In genomic region chr1:115976900-115977480, GRCh38 we compare ENCODE assay signal across 8 cellular contexts. TPM values are rescaled to one million over a fixed set of nuclear protein-coding genes. Genes with fewer than 3 reads are reported as not detected.
DNase-seq lines count a peak whose midpoint lies in the region; ATAC-seq and TF ChIP-seq lines count a peak whose summit lies in the region.

No MANE protein-coding gene starts in this region.

- no peaks in the 10 kb centered on the region for H3K4me1 ChIP-seq in Caco-2
- no peaks in the 10 kb centered on the region for H3K4me1 ChIP-seq in muscle layer of colon (ENCODE audit: insufficient read depth, low read length)

- peaks cover 3% of the 10 kb centered on the region for H3K27me3 Mint-ChIP-seq in Caco-2 (ENCODE audit: insufficient read depth, unreplicated experiment)

- intact Hi-C loops in Caco-2 (cut with micrococcal nuclease; ENCODE audit: unreplicated experiment): no loop called here

- H3K4me1 Mint-ChIP-seq in Caco-2 (ENCODE audit: low read depth, unreplicated experiment): no peaks in the 10 kb centered on the region

- no TSS peak for BruUV-seq in Caco-2 (replicated peaks; lab: Mats Ljungman, UMichigan)

- no peak overlapping the region for H3K27ac ChIP-seq in muscle layer of colon (ENCODE audit: low read depth, low read length)

- no peak overlapping the region for H3K9ac ChIP-seq in muscle layer of colon (ENCODE audit: low read length)

- no peaks in the 10 kb centered on the region for H3K36me3 Mint-ChIP-seq in Caco-2 (ENCODE audit: insufficient read depth, unreplicated experiment)

- POLR2A ChIA-PET in Caco-2 (lab: Charles Lee): no interaction called here

- H3K4me3 ChIP-seq in Caco-2 (ENCODE audit: low read depth, low read length) (peak overlapping the region; percentile 44), muscle layer of colon (ENCODE audit: low read depth in 1 of 2, low read length in 2 of 2) (peak overlapping the region; percentile 41 to 45)

- peak overlapping the region; percentile 74 for H3K4me3 Mint-ChIP-seq in Caco-2 (ENCODE audit: unreplicated experiment)

- TF ChIP-seq CTCF in Caco-2 (IDR thresholded peaks at IDR 0.05; ENCODE audit: insufficient read depth in 1 of 2, low read depth in 1 of 2, low read length in 1 of 2, severe bottlenecking in 1 of 2, unreplicated experiment in 1 of 2): no peak

- no peaks in the 10 kb centered on the region for H3K9me3 ChIP-seq in Caco-2
- no peaks in the 10 kb centered on the region for H3K9me3 ChIP-seq in muscle layer of colon (ENCODE audit: low read length)

- CTCF ChIA-PET in Caco-2 (lab: Charles Lee): no interaction called here

- H3K36me3 ChIP-seq in Caco-2 (ENCODE audit: control insufficient read depth, insufficient read depth, low read length) (no peaks in the 10 kb centered on the region), muscle layer of colon (ENCODE audit: insufficient read depth, low read length) (no peaks in the 10 kb centered on the region)

- no peak for ATAC-seq in GM21576 (IDR thresholded peaks at IDR 0.05; ENCODE audit: unreplicated experiment)

- H3K9me3 Mint-ChIP-seq in Caco-2 (ENCODE audit: unreplicated experiment): no peaks in the 10 kb centered on the region

- DNase-seq in Caco-2 (no peak), MV-4-11 (lab: John Stamatoyannopoulos, UW) (peak; percentile 61), dedifferentiated amniotic fluid mesenchymal stem cell (ENCODE audit: extremely low spot score) (peak; percentile 18), NK-92 (lab: John Stamatoyannopoulos, UW; ENCODE audit: unreplicated experiment) (no peak)
- DNase-seq in stimulated activated CD4-positive, alpha-beta T cell treated with anti-CD3 and anti-CD28 coated beads, Interleukin-4, amount 100 ng/mL, for 4 hours: no peak
- DNase-seq in stimulated activated CD4-positive, alpha-beta T cell treated with anti-CD3 and anti-CD28 coated beads, Interleukin-12 subunit alpha, Interleukin-12 subunit beta, amount 100 ng/mL, for 4 hours: no peak

- H3K27me3 ChIP-seq in Caco-2 (replicated peaks; ENCODE audit: control insufficient read depth, insufficient read depth, low read length) (no peaks in the 10 kb centered on the region), muscle layer of colon (ENCODE audit: control insufficient read depth in 1 of 2, insufficient read depth in 2 of 2, low read length in 2 of 2) (peaks cover 5 to 8% of the 10 kb centered on the region in 2 donors)

- H3K27ac Mint-ChIP-seq in Caco-2 (ENCODE audit: unreplicated experiment): no peak overlapping the region

RNA-seq across cellular contexts. Expression of gene SLC22A15, which starts 0.7 kb away (rescaled TPM):
- total RNA-seq in Caco-2 (2022): 0.16 and 0.28 TPM in 2 replicates

Comparison
In these comparisons a context has a peak if more than half of its experiments do, and no peak if none do; other contexts are left out.
1. DNase-seq: peak in MV-4-11 (single experiment) and dedifferentiated amniotic fluid mesenchymal stem cell (single experiment); none in Caco-2 (0 of 2), NK-92 (single experiment), stimulated activated CD4-positive, alpha-beta T cell treated with anti-CD3 and anti-CD28 coated beads, Interleukin-4, amount 100 ng/mL, for 4 hours (0 of 2) and stimulated activated CD4-positive, alpha-beta T cell treated with anti-CD3 and anti-CD28 coated beads, Interleukin-12 subunit alpha, Interleukin-12 subunit beta, amount 100 ng/mL, for 4 hours (single experiment).